Comparison of ENCODE assay signal across 8 cellular contexts in genomic region chr11:44565008-44565745, GRCh38. TPM values are rescaled to one million over a fixed set of nuclear protein-coding genes. Genes with fewer than 3 reads are reported as not detected.
DNase-seq lines count a peak whose midpoint lies in the region; ATAC-seq and TF ChIP-seq lines count a peak whose summit lies in the region.

TSS of gene CD82 (plus strand) at chr11:44565663. CDS start at chr11:44594663, 29,000 bp downstream.

- no peak within 1 kb of the TSS for H4K12ac ChIP-seq in trophoblast cell (ENCODE audit: low read depth, low read length)

- peak; percentile 42 for TF ChIP-seq CTCF in GM12874 (IDR thresholded peaks at IDR 0.05; ENCODE audit: insufficient read depth, low read depth, low read length)
- TF ChIP-seq CTCF in cardiac muscle cell (IDR thresholded peaks at IDR 0.05; ENCODE audit: low read depth, low read length), result peak; percentile 4
- peak in 3 of 5 experiments; percentile 38 to 62 (median 43) for TF ChIP-seq CTCF in transverse colon (IDR thresholded peaks at IDR 0.05)

- H3K9me3 ChIP-seq in cardiac muscle cell (ENCODE audit: low read depth) (no peaks in the 10 kb centered on the region), trophoblast cell (ENCODE audit: insufficient read depth, low read depth, low read length) (peaks cover 4% of the 10 kb centered on the region), transverse colon (no peaks in the 10 kb centered on the region)

- H3K36me3 ChIP-seq in cardiac muscle cell (no peaks in the 10 kb centered on the region), trophoblast cell (ENCODE audit: control insufficient read depth in 1 of 2, insufficient read depth in 2 of 2, low read length in 2 of 2) (no peaks in the 10 kb centered on the region), transverse colon (no peaks in the 10 kb centered on the region)

- no peaks in the 10 kb centered on the region for H3K79me2 ChIP-seq in trophoblast cell (ENCODE audit: control insufficient read depth, insufficient read depth, low read length, poor library complexity)

- peaks cover 38% of the 10 kb centered on the region for H3K36me3 Mint-ChIP-seq in activated naive CD8-positive, alpha-beta T cell treated with anti-CD3 and anti-CD28 coated beads, Interleukin-2, amount 50 U/mL, for 24 hours (ENCODE audit: low read depth)

- H3K23ac ChIP-seq in trophoblast cell (ENCODE audit: low read length), result no peak within 1 kb of the TSS

- WGBS in trophoblast cell (ENCODE audit: extremely low coverage, insufficient coverage, insufficient read length), result no CpG with 5 or more reads among the region's 65 CpGs
- WGBS in transverse colon (ENCODE audit: low coverage in 1 of 2), 2 donors, result 1% methylated on average over 56 of the region's 65 CpGs; no CpG with 5 or more reads in 1 of the 2 donors

- peak within 1 kb of the TSS; percentile 100 for H3K27ac Mint-ChIP-seq in activated naive CD8-positive, alpha-beta T cell treated with anti-CD3 and anti-CD28 coated beads, Interleukin-2, amount 50 U/mL, for 24 hours

- peak within 1 kb of the TSS; percentile 82 for H4K8ac ChIP-seq in trophoblast cell (ENCODE audit: low read depth, low read length)

- peak; percentile 77 for ATAC-seq in HG02763 (IDR thresholded peaks at IDR 0.05; ENCODE audit: unreplicated experiment)
- ATAC-seq in activated naive CD8-positive, alpha-beta T cell treated with anti-CD3 and anti-CD28 coated beads, Interleukin-2, amount 50 U/mL, for 24 hours, result peak; percentile 70

- H3K9me3 Mint-ChIP-seq in activated naive CD8-positive, alpha-beta T cell treated with anti-CD3 and anti-CD28 coated beads, Interleukin-2, amount 50 U/mL, for 24 hours, result peaks cover 4% of the 10 kb centered on the region

- H3K14ac ChIP-seq in trophoblast cell (ENCODE audit: low read length), result no peak within 1 kb of the TSS

- H3K4me1 ChIP-seq in cardiac muscle cell (ENCODE audit: low read depth) (peaks cover 7% of the 10 kb centered on the region), trophoblast cell (ENCODE audit: control insufficient read depth in 1 of 2, insufficient read depth in 2 of 2, low read length in 2 of 2) (peaks cover 6 to 16% of the 10 kb centered on the region in 2 experiments), transverse colon (peaks cover 15 to 56% (median 46%) of the 10 kb centered on the region in 4 donors)

- no peak for TF ChIP-seq EP300 in transverse colon (IDR thresholded peaks at IDR 0.05; ENCODE audit: low read depth)

- H3K4ac ChIP-seq in trophoblast cell (ENCODE audit: low read depth, low read length), result no peak within 1 kb of the TSS

- H2BK5ac ChIP-seq in trophoblast cell (ENCODE audit: low read depth, low read length, poor library complexity), result no peak within 1 kb of the TSS

- H3K9ac ChIP-seq in trophoblast cell (ENCODE audit: low read length), result peak within 1 kb of the TSS; percentile 0

- no peak within 1 kb of the TSS for H3K18ac ChIP-seq in trophoblast cell (ENCODE audit: low read length)

- H4K91ac ChIP-seq in trophoblast cell (ENCODE audit: low read depth, low read length), result peak within 1 kb of the TSS; percentile 36

- H2AFZ ChIP-seq in trophoblast cell (ENCODE audit: insufficient read depth, low read length, poor library complexity), result peak within 1 kb of the TSS; percentile 70

- H2AK5ac ChIP-seq in trophoblast cell (ENCODE audit: low read length), result no peak within 1 kb of the TSS

- peaks cover 62% of the 10 kb centered on the region for H3K4me1 Mint-ChIP-seq in activated naive CD8-positive, alpha-beta T cell treated with anti-CD3 and anti-CD28 coated beads, Interleukin-2, amount 50 U/mL, for 24 hours

- H2BK12ac ChIP-seq in trophoblast cell (ENCODE audit: low read length), result no peak within 1 kb of the TSS

- intact Hi-C loops in transverse colon (cut with DNase I; ENCODE audit: low total_unique reads), result no loop called here

- peak within 1 kb of the TSS; percentile 96 for H3K4me3 Mint-ChIP-seq in activated naive CD8-positive, alpha-beta T cell treated with anti-CD3 and anti-CD28 coated beads, Interleukin-2, amount 50 U/mL, for 24 hours

- DNase-seq in NCI-H1417 (lab: John Stamatoyannopoulos, UW), result peak; percentile 95 to 98 (median 97)
- DNase-seq in SW480 (ENCODE audit: low spot score), result peak; percentile 98
- peak; percentile 100 for DNase-seq in activated naive CD8-positive, alpha-beta T cell treated with anti-CD3 and anti-CD28 coated beads, Interleukin-2, amount 50 U/mL, for 24 hours
- peak; percentile 99 to 100 for DNase-seq in cardiac muscle cell (ENCODE audit: low read depth in 1 of 2, low spot score in 1 of 2)
- DNase-seq in trophoblast cell, result peak; percentile 97
- peak; percentile 100 for DNase-seq in transverse colon

- H3K79me1 ChIP-seq in trophoblast cell (ENCODE audit: low read length), result peaks cover 4% of the 10 kb centered on the region

- peak within 1 kb of the TSS; percentile 26 for H3K4me3 ChIP-seq in cardiac muscle cell
- peak within 1 kb of the TSS; percentile 67 for H3K4me3 ChIP-seq in trophoblast cell (ENCODE audit: low read depth, low read length)
- H3K4me3 ChIP-seq in transverse colon, result peak within 1 kb of the TSS; percentile 31 to 61 (median 46)

- TF ChIP-seq POLR2A in transverse colon (IDR thresholded peaks at IDR 0.05), result peak; percentile 74

- in situ Hi-C loops in transverse colon (cut with MboI; ENCODE audit: low pct_ligation_motif_present in 1 of 4, low pct_unique_long_range_greater_than_20kb in 1 of 4, low sequenced_read_pairs in 3 of 4), result loop anchor here in 1 of 4 donors (25.0 kb wide), 1 partner anchor 522 kb away; no protein-coding TSS in a partner anchor

- H2BK120ac ChIP-seq in trophoblast cell (ENCODE audit: insufficient read depth, low read length, poor library complexity), result no peak within 1 kb of the TSS

- H3K27me3 Mint-ChIP-seq in activated naive CD8-positive, alpha-beta T cell treated with anti-CD3 and anti-CD28 coated beads, Interleukin-2, amount 50 U/mL, for 24 hours, result no peaks in the 10 kb centered on the region

- H3K27me3 ChIP-seq in cardiac muscle cell, result no peaks in the 10 kb centered on the region
- H3K27me3 ChIP-seq in trophoblast cell (ENCODE audit: insufficient read depth, low read length), result peaks cover 6% of the 10 kb centered on the region
- H3K27me3 ChIP-seq in transverse colon, result no peaks in the 10 kb centered on the region

- H3K4me2 ChIP-seq in trophoblast cell (ENCODE audit: low read length), result peak within 1 kb of the TSS; percentile 88

- H3K27ac ChIP-seq in cardiac muscle cell (peak within 1 kb of the TSS; percentile 85), trophoblast cell (ENCODE audit: low read depth, low read length) (no peak within 1 kb of the TSS), transverse colon (peak within 1 kb of the TSS; percentile 92 to 96 (median 94))

RNA-seq across cellular contexts. Expression of gene CD82, which starts in this region (rescaled TPM):
- total RNA-seq in cardiac muscle cell (8.0 and 14.8 TPM in 2 replicates), transverse colon (10 to 100 TPM in 3 of 4 donors, 1 to 10 TPM in 1; 7.9 to 23.1 (median 14.0) TPM)
- polyA plus RNA-seq in cardiac muscle cell, result 33.9 and 59.7 TPM in 2 replicates
- polyA plus RNA-seq in trophoblast cell (2013), result 0.61 and 1.0 TPM in 2 replicates
